Comparison of ENCODE assay signal across 1 cellular context in genomic region chr6:107699191-107700015, GRCh38.
TF ChIP-seq lines count a peak whose summit lies in the region.

No MANE protein-coding gene starts in this region.

TF ChIP-seq in WTC11, 78 proteins besides CTCF, POLR2A, EP300 and RAD21 (continued from another document):
- no peak for TF ChIP-seq HMGXB4 (CRISPR knock-in tag; IDR thresholded peaks at IDR 0.05)
- TF ChIP-seq RELA (CRISPR knock-in tag; IDR thresholded peaks at IDR 0.05; ENCODE audit: borderline replicate concordance) = no peak
- no peak for TF ChIP-seq PRDM15 (CRISPR knock-in tag; IDR thresholded peaks at IDR 0.05)
- no peak for TF ChIP-seq SP1 (CRISPR knock-in tag; conservative IDR thresholded peaks at IDR 0.05)
- TF ChIP-seq E2F4 (CRISPR knock-in tag; IDR thresholded peaks at IDR 0.05; ENCODE audit: borderline replicate concordance, low read depth) = no peak
